ENCODE assay signal across 8 cellular contexts in genomic region chr1:48916121-48917069, GRCh38.
DNase-seq lines count a peak whose midpoint lies in the region; ATAC-seq and TF ChIP-seq lines count a peak whose summit lies in the region.

No MANE protein-coding gene starts in this region.

- H4K20me1 ChIP-seq in neural progenitor cell (ENCODE audit: low read depth) = no peaks in the 10 kb centered on the region

- H3K27me3 Mint-ChIP-seq in neural progenitor cell (ENCODE audit: insufficient read depth, low read depth) = no peaks in the 10 kb centered on the region

- peak overlapping the region; percentile 40 for H3K27ac Mint-ChIP-seq in neural progenitor cell

- peak overlapping the region; percentile 92 for H2AFZ ChIP-seq in neural progenitor cell (replicated peaks)

- no peaks in the 10 kb centered on the region for H3K36me3 Mint-ChIP-seq in neural progenitor cell

- H3K9ac ChIP-seq in neural progenitor cell = no peak overlapping the region

- no peak overlapping the region for H3K4me3 Mint-ChIP-seq in neural progenitor cell

- no peak overlapping the region for H3K4me3 ChIP-seq in BE2C (ENCODE audit: low read depth, low read length)
- H3K4me3 ChIP-seq in HFF-Myc (replicated peaks; ENCODE audit: low read depth, low read length) = no peak overlapping the region
- H3K4me3 ChIP-seq in dorsolateral prefrontal cortex = no peak overlapping the region
- no peak overlapping the region for H3K4me3 ChIP-seq in neural progenitor cell

- H3K9me3 ChIP-seq in BE2C (no peaks in the 10 kb centered on the region), neural progenitor cell (ENCODE audit: low read depth) (no peaks in the 10 kb centered on the region)

- intact Hi-C loops in dorsolateral prefrontal cortex (cut with DNase I) = no loop called here

- DNase-seq in BE2C (peak; percentile 72), HFF-Myc (ENCODE audit: extremely low read depth, low read depth) (peak; percentile 15), NCI-H748 (lab: John Stamatoyannopoulos, UW; ENCODE audit: unreplicated experiment) (peak; percentile 85), dorsolateral prefrontal cortex (no peak), neural progenitor cell (ENCODE audit: low spot score) (peak; percentile 69)

- no peaks in the 10 kb centered on the region for H3F3A ChIP-seq in neural progenitor cell (ENCODE audit: low read depth)

- H3K4me1 Mint-ChIP-seq in neural progenitor cell = peaks cover 11% of the 10 kb centered on the region

- no peaks in the 10 kb centered on the region for H3K79me2 ChIP-seq in neural progenitor cell (ENCODE audit: low read depth)

- no peaks in the 10 kb centered on the region for H3K36me3 ChIP-seq in BE2C
- no peaks in the 10 kb centered on the region for H3K36me3 ChIP-seq in neural progenitor cell

- H3K27ac ChIP-seq in dorsolateral prefrontal cortex (peak overlapping the region in 45 of 59 donors; percentile 4 to 73 (median 48)), neural progenitor cell (no peak overlapping the region)

- no peaks in the 10 kb centered on the region for H3K9me3 Mint-ChIP-seq in neural progenitor cell

- H3K4me1 ChIP-seq in BE2C (peaks cover 29% of the 10 kb centered on the region), neural progenitor cell (no peaks in the 10 kb centered on the region)

- TF ChIP-seq CTCF in BE2C (IDR thresholded peaks at IDR 0.05; ENCODE audit: low read depth, low read length) (peak; percentile 63), HFF-Myc (IDR thresholded peaks at IDR 0.05; ENCODE audit: low read depth, low read length, missing control alignments) (peak; percentile 41), dorsolateral prefrontal cortex (IDR thresholded peaks at IDR 0.05 in 54 of 56, conservative IDR thresholded peaks at IDR 0.05 in 2 of 56; ENCODE audit: low read depth in 1 of 56, partially characterized antibody in 56 of 56) (peak in 50 of 56 donors; percentile 11 to 66 (median 40)), neural progenitor cell (IDR thresholded peaks at IDR 0.05) (peak; percentile 55)

- ATAC-seq in HG02588 (IDR thresholded peaks at IDR 0.05; ENCODE audit: unreplicated experiment) (no peak), GM21528 (IDR thresholded peaks at IDR 0.05; ENCODE audit: low FRiP score, unreplicated experiment) (no peak), HG03469 (IDR thresholded peaks at IDR 0.05; ENCODE audit: unreplicated experiment) (no peak)

- no peak overlapping the region for H3K4me2 ChIP-seq in neural progenitor cell

- H3K27me3 ChIP-seq in BE2C (no peaks in the 10 kb centered on the region), dorsolateral prefrontal cortex (no peaks in the 10 kb centered on the region), neural progenitor cell (no peaks in the 10 kb centered on the region)

Comparison
In these comparisons a context has a peak if more than half of its experiments do, and no peak if none do; other contexts are left out.
1. DNase-seq: peak in BE2C (single experiment), HFF-Myc (single experiment), NCI-H748 (single experiment) and neural progenitor cell (single experiment); none in dorsolateral prefrontal cortex (0 of 10).
2. Peak in every context shown above with its lines, with median percentiles within 50 percentile points of each other: CTCF ChIP-seq.